9 cellular contexts compared by ENCODE assay signal in genomic region chr6:154675602-154676088, GRCh38. TPM values are rescaled to one million over a fixed set of nuclear protein-coding genes. Genes with fewer than 3 reads are reported as not detected.
DNase-seq lines count a peak whose midpoint lies in the region; TF ChIP-seq lines count a peak whose summit lies in the region.
"Had no signal": no experiment of that assay in that cellular context is flagged by ENCODE, and none has a peak within 500 bp of the region (broad histone marks: within the 10 kb centered on the region; RNA-seq: fewer than 3 reads in every experiment).

No MANE protein-coding gene starts in this region.

- H3F3A ChIP-seq in neural progenitor cell (ENCODE audit: low read depth) = no peaks in the 10 kb centered on the region

- no peaks in the 10 kb centered on the region for H3K4me1 ChIP-seq in neural progenitor cell

- no peaks in the 10 kb centered on the region for H3K9me3 ChIP-seq in neural progenitor cell (ENCODE audit: low read depth)

- no peaks in the 10 kb centered on the region for H3K36me3 Mint-ChIP-seq in neural progenitor cell

- no peak overlapping the region for H2AFZ ChIP-seq in neural progenitor cell (replicated peaks)

- H3K4me3 ChIP-seq in neural progenitor cell = no peak overlapping the region

- H3K79me2 ChIP-seq in neural progenitor cell (ENCODE audit: low read depth) = no peaks in the 10 kb centered on the region

- H3K4me2 ChIP-seq in neural progenitor cell = no peak overlapping the region

- H3K4me1 Mint-ChIP-seq in neural progenitor cell = no peaks in the 10 kb centered on the region

- peaks cover 3% of the 10 kb centered on the region for H3K27me3 Mint-ChIP-seq in neural progenitor cell (ENCODE audit: insufficient read depth, low read depth)
- H3K27me3 Mint-ChIP-seq: stimulated activated naive CD8-positive, alpha-beta T cell treated with anti-CD3 and anti-CD28 coated beads, Interleukin-15, Interleukin-2, amounts not matched to agents 100 ng/mL and 50 ng/mL, for 24 hours had no signal

- H3K4me3 Mint-ChIP-seq in neural progenitor cell = no peak overlapping the region
- H3K4me3 Mint-ChIP-seq: stimulated activated naive CD8-positive, alpha-beta T cell treated with anti-CD3 and anti-CD28 coated beads, Interleukin-15, Interleukin-2, amounts not matched to agents 100 ng/mL and 50 ng/mL, for 24 hours had no signal

- DNase-seq in GM04503 (ENCODE audit: low read depth) (peak; percentile 82), HCEC 1CT (peak; percentile 87), M059J (ENCODE audit: low read depth) (peak; percentile 95), RKO (ENCODE audit: low spot score) (peak; percentile 95), fibroblast of peridontal ligament (ENCODE audit: extremely low read depth) (peak; percentile 99), neural progenitor cell (ENCODE audit: low spot score) (peak; percentile 92), stromal cell of bone marrow (ENCODE audit: low read depth) (peak; percentile 89)
- DNase-seq in activated T-cell treated with anti-CD3 and anti-CD28 coated beads, Interleukin-2, amount 50 U/mL, for 48 hours = peak; percentile 87 to 89

- H3K9ac ChIP-seq in neural progenitor cell = no peak overlapping the region

- no peaks in the 10 kb centered on the region for H3K36me3 ChIP-seq in neural progenitor cell

- no peaks in the 10 kb centered on the region for H3K27me3 ChIP-seq in neural progenitor cell

- no peak overlapping the region for H3K27ac Mint-ChIP-seq in neural progenitor cell
- H3K27ac Mint-ChIP-seq: stimulated activated naive CD8-positive, alpha-beta T cell treated with anti-CD3 and anti-CD28 coated beads, Interleukin-15, Interleukin-2, amounts not matched to agents 100 ng/mL and 50 ng/mL, for 24 hours had no signal

- TF ChIP-seq CTCF in neural progenitor cell (IDR thresholded peaks at IDR 0.05) = peak; percentile 100

- no peaks in the 10 kb centered on the region for H4K20me1 ChIP-seq in neural progenitor cell (ENCODE audit: low read depth)

- H3K9me3 Mint-ChIP-seq in neural progenitor cell = no peaks in the 10 kb centered on the region
- H3K9me3 Mint-ChIP-seq: stimulated activated naive CD8-positive, alpha-beta T cell treated with anti-CD3 and anti-CD28 coated beads, Interleukin-15, Interleukin-2, amounts not matched to agents 100 ng/mL and 50 ng/mL, for 24 hours had no signal

- H3K27ac ChIP-seq in neural progenitor cell = no peak overlapping the region

RNA-seq across cellular contexts. Expression of gene SCAF8, which starts 57.6 kb away (rescaled TPM):
- 24.8 and 38.5 TPM in 2 replicates for total RNA-seq in M059J (2014; rRNA removed; shearing (Covaris generic))
- total RNA-seq in neural progenitor cell (ENCODE audit: low replicate concordance) = 54.9 and 62.1 TPM in 2 replicates
